In the genomic region with DNA sequence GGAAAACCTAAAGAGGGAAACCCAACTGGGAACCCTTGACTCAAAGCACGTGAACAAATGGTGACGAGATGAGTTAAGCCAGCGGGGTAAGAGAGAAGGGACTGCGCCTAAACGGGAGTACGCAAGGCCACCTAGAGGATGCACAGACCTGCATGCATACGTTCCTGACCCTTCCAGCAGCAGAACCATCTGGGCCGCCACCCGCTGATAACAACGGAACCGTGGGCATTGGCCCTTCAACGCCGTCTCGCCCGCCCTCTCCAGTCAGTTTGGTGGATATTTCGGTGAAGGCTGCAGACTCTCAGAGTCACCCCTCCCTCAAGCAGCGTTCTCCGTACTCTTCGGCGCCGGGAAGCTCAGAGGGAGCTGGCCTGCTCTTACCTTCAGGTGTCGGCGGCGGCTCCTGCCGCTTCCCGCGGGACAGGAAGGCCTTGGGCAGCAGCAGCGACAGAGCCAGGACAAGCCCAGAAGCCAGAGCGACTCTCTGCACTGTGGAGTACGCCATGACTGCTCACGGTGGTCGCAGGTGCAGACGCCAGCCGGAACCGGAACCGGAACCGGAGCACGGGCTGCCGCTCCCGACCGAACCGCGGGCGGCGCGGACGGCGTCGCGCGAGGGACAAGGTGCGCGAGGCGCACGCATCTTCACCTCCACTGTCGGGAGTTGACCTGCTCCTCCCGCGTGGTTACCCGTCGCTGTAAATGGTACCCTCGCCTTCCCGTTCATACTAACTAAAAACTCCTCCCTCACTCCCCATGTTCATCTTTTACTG, we compare ENCODE assay signal across 8 cellular contexts. TPM values are rescaled to one million over a fixed set of nuclear protein-coding genes. Genes with fewer than 3 reads are reported as not detected.
DNase-seq lines count a peak whose midpoint lies in the region; ATAC-seq and TF ChIP-seq lines count a peak whose summit lies in the region.

A gene with protein sequence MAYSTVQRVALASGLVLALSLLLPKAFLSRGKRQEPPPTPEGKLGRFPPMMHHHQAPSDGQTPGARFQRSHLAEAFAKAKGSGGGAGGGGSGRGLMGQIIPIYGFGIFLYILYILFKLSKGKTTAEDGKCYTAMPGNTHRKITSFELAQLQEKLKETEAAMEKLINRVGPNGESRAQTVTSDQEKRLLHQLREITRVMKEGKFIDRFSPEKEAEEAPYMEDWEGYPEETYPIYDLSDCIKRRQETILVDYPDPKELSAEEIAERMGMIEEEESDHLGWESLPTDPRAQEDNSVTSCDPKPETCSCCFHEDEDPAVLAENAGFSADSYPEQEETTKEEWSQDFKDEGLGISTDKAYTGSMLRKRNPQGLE (minus strand): TSS at position 541 of the 773 bp plus-strand sequence. CDS start 36 bp downstream, at position 505.

- no peaks in the 10 kb centered on the region for H3K9me3 Mint-ChIP-seq in T-helper 2 cell treated with Interferon-gamma antibody and Interleukin-4, amounts not matched to agents 5 μg/mL and 100 μg/mL, for 36 hours
- H3K9me3 Mint-ChIP-seq in brain = peaks cover 0 to 2% (median 0%) of the 10 kb centered on the region in 5 experiments

- in situ Hi-C loops in GM13977 (cut with MboI; ENCODE audit: low pct_unique_long_range_greater_than_20kb, low sequenced_read_pairs, unreplicated experiment) = no loop called here

- DNase-seq in GM13977 (ENCODE audit: low spot score) (peak; percentile 40), lower leg skin (ENCODE audit: low spot score in 2 of 2) (peak in 1 of 2 donors; percentile 81), LoVo (ENCODE audit: low spot score) (no peak), mesenteric fat pad (ENCODE audit: low spot score) (no peak)
- no peak for DNase-seq in T-helper 2 cell treated with Interferon-gamma antibody and Interleukin-4, amounts not matched to agents 5 μg/mL and 100 μg/mL, for 36 hours (ENCODE audit: low spot score)
- peak; percentile 1 to 37 (median 20) for DNase-seq in stimulated activated CD4-positive, alpha-beta T cell treated with anti-CD3 and anti-CD28 coated beads, TNF-alpha, amount 100 ng/mL, for 1 hour (ENCODE audit: low read depth in 3 of 3, low spot score in 1 of 3)

- 2% methylated on average over 33 to 36 of the region's 62 CpGs for WGBS in lower leg skin, 2 donors

- H3K27me3 Mint-ChIP-seq in T-helper 2 cell treated with Interferon-gamma antibody and Interleukin-4, amounts not matched to agents 5 μg/mL and 100 μg/mL, for 36 hours (ENCODE audit: low read depth) = peaks cover 36% of the 10 kb centered on the region
- peaks cover 23% of the 10 kb centered on the region for H3K27me3 Mint-ChIP-seq in brain

- peak; percentile 51 for ATAC-seq in HG03175 (IDR thresholded peaks at IDR 0.05; ENCODE audit: unreplicated experiment)

- peak within 1 kb of the TSS; percentile 77 for H3K4me3 Mint-ChIP-seq in T-helper 2 cell treated with Interferon-gamma antibody and Interleukin-4, amounts not matched to agents 5 μg/mL and 100 μg/mL, for 36 hours
- H3K4me3 Mint-ChIP-seq in brain = peak within 1 kb of the TSS; percentile 84 to 87 (median 85)

- no peak for TF ChIP-seq POLR2A in lower leg skin (IDR thresholded peaks at IDR 0.05)

- H3K36me3 Mint-ChIP-seq in T-helper 2 cell treated with Interferon-gamma antibody and Interleukin-4, amounts not matched to agents 5 μg/mL and 100 μg/mL, for 36 hours (ENCODE audit: low read depth) = no peaks in the 10 kb centered on the region
- H3K36me3 Mint-ChIP-seq in brain = peaks cover 12% of the 10 kb centered on the region

- intact Hi-C loops in lower leg skin (cut with DNase I; ENCODE audit: low total_unique reads) = no loop called here

- TF ChIP-seq CTCF in GM13977 (IDR thresholded peaks at IDR 0.05; ENCODE audit: extremely low read depth, insufficient read depth, missing control alignments) (peak; percentile 3), brain (conservative IDR thresholded peaks at IDR 0.05) (peak in 1 of 2 experiments; percentile 29), lower leg skin (IDR thresholded peaks at IDR 0.05) (no peak)

- H3K4me3 ChIP-seq in lower leg skin (ENCODE audit: low read depth, poor library complexity, severe bottlenecking) = peak within 1 kb of the TSS; percentile 46

- peaks cover 4% of the 10 kb centered on the region for H3K4me1 Mint-ChIP-seq in T-helper 2 cell treated with Interferon-gamma antibody and Interleukin-4, amounts not matched to agents 5 μg/mL and 100 μg/mL, for 36 hours (ENCODE audit: low read depth)
- peaks cover 30% of the 10 kb centered on the region for H3K4me1 Mint-ChIP-seq in brain

- H3K27ac Mint-ChIP-seq in T-helper 2 cell treated with Interferon-gamma antibody and Interleukin-4, amounts not matched to agents 5 μg/mL and 100 μg/mL, for 36 hours = peak within 1 kb of the TSS; percentile 36
- peak within 1 kb of the TSS; percentile 4 to 91 (median 85) for H3K27ac Mint-ChIP-seq in brain

RNA-seq across cellular contexts. Expression of the gene that starts here (rescaled TPM):
- 4.9 TPM for polyA plus RNA-seq in brain (ENCODE audit: insufficient read depth, low read depth, low replicate concordance)
- total RNA-seq in lower leg skin (10 to 100 TPM; 13.7 to 39.3 (median 18.3) TPM), mesenteric fat pad (2.3 TPM)

Comparison
In these comparisons a context has a peak if more than half of its experiments do, and no peak if none do; other contexts are left out.
1. DNase-seq: peak in GM13977 (single experiment) and stimulated activated CD4-positive, alpha-beta T cell treated with anti-CD3 and anti-CD28 coated beads, TNF-alpha, amount 100 ng/mL, for 1 hour (3 of 3); none in T-helper 2 cell treated with Interferon-gamma antibody and Interleukin-4, amounts not matched to agents 5 μg/mL and 100 μg/mL, for 36 hours (single experiment), LoVo (single experiment) and mesenteric fat pad (single experiment).